In the genomic region with DNA sequence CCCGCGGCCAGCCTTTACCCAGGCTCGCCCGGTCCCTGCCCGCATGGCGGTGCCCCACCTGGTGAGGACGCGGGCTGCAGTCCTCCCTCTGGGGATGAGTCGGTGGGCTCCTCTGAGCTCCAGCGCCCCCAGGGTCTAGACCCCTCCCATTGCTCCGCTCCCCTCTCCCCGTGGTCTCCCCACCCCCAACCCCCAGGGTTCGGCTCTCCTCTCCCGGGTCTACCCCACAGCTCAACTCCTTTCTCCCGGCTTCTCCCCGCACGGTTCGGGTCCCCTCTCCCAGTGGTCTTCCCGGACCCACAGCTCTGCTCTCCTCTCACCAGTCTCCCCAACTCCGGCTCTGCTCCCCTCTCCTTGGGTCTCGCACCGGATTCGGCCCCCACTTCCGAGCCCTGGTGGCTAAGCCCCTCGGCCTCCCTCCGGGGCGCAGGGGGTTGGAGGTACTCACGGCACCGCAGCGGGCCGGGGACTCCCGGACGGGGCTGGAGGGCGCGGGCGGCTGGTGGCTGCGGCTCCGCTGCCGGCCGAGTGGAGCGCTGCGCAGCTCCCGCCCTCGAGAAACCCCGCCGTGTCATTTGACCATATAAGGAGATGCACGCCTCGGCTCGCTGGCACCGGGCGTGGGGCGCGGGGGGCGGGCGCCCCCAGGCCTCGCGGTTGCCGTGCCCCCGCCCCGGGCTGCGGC, we compare ENCODE assay signal across 1 cellular context.
TF ChIP-seq lines count a peak whose summit lies in the region.

A gene with protein sequence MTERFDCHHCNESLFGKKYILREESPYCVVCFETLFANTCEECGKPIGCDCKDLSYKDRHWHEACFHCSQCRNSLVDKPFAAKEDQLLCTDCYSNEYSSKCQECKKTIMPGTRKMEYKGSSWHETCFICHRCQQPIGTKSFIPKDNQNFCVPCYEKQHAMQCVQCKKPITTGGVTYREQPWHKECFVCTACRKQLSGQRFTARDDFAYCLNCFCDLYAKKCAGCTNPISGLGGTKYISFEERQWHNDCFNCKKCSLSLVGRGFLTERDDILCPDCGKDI (minus strand): TSS at position 530 of the 685 bp plus-strand sequence. CDS start 12,535 bp downstream, outside the sequence.

TF ChIP-seq in HepG2, 621 proteins besides CTCF, POLR2A, EP300 and RAD21 (continued from another document and continues in another):
- TF ChIP-seq GLI4 (CRISPR knock-in tag; IDR thresholded peaks at IDR 0.05; ENCODE audit: borderline replicate concordance) (no peak), MEIS2 (CRISPR knock-in tag; IDR thresholded peaks at IDR 0.05) (no peak), ZNF782 (CRISPR knock-in tag; IDR thresholded peaks at IDR 0.05; ENCODE audit: borderline replicate concordance) (0 out of 2 replicates have a peak, but pooled peaks have one; percentile 36), NR1H2 (CRISPR knock-in tag; IDR thresholded peaks at IDR 0.05; ENCODE audit: borderline replicate concordance, low read depth) (no peak), HMGA1 (CRISPR knock-in tag; conservative IDR thresholded peaks at IDR 0.05) (no peak), NFKB2 (CRISPR knock-in tag; IDR thresholded peaks at IDR 0.05; ENCODE audit: borderline replicate concordance) (no peak; the same call in 1 of the 2 replicates), GABPA (IDR thresholded peaks at IDR 0.05; ENCODE audit: low read depth, low read length) (no peak), GABPA (CRISPR knock-in tag; IDR thresholded peaks at IDR 0.05; ENCODE audit: low read depth) (no peak), NCOA1 (CRISPR knock-in tag; IDR thresholded peaks at IDR 0.05) (no peak), ZNF460 (CRISPR knock-in tag; IDR thresholded peaks at IDR 0.05; ENCODE audit: borderline replicate concordance) (no peak), ZSCAN29 (CRISPR knock-in tag; conservative IDR thresholded peaks at IDR 0.05) (no peak; the same call in 1 of the 2 replicates), SOX5 (CRISPR knock-in tag; IDR thresholded peaks at IDR 0.05; ENCODE audit: borderline replicate concordance) (no peak), ZSCAN31 (CRISPR knock-in tag; IDR thresholded peaks at IDR 0.05; ENCODE audit: low read depth) (peak; percentile 81), KDM3A (CRISPR knock-in tag; IDR thresholded peaks at IDR 0.05; ENCODE audit: low read depth) (no peak), KDM5A (IDR thresholded peaks at IDR 0.05; ENCODE audit: borderline replicate concordance, low read length) (no peak), PRPF4 (IDR thresholded peaks at IDR 0.05; ENCODE audit: low read depth, low read length, poor library complexity, severe bottlenecking) (no peak), PLRG1 (conservative IDR thresholded peaks at IDR 0.05) (no peak), ZNF749 (CRISPR knock-in tag; IDR thresholded peaks at IDR 0.05; ENCODE audit: borderline replicate concordance) (0 out of 2 replicates have a peak, but pooled peaks have one; percentile 56), ZBTB1 (CRISPR knock-in tag; IDR thresholded peaks at IDR 0.05; ENCODE audit: borderline replicate concordance) (no peak), HMG20B (CRISPR knock-in tag; conservative IDR thresholded peaks at IDR 0.05) (no peak), NFKBIZ (CRISPR knock-in tag; IDR thresholded peaks at IDR 0.05) (no peak), NFIC (IDR thresholded peaks at IDR 0.05; ENCODE audit: low read length) (no peak), ETV5 (CRISPR knock-in tag; IDR thresholded peaks at IDR 0.05; ENCODE audit: borderline replicate concordance) (no peak), RXRA (CRISPR knock-in tag; IDR thresholded peaks at IDR 0.05) (no peak), IRX3 (CRISPR knock-in tag; IDR thresholded peaks at IDR 0.05; ENCODE audit: borderline replicate concordance, low read depth) (no peak), GATA4 (IDR thresholded peaks at IDR 0.05; ENCODE audit: borderline replicate concordance, low read depth) (no peak), ZNF234 (CRISPR knock-in tag; conservative IDR thresholded peaks at IDR 0.05) (no peak), ZMAT3 (CRISPR knock-in tag; conservative IDR thresholded peaks at IDR 0.05) (no peak), ZNF674 (CRISPR knock-in tag; IDR thresholded peaks at IDR 0.05; ENCODE audit: low read depth) (no peak), ZC3H13 (CRISPR knock-in tag; IDR thresholded peaks at IDR 0.05) (0 out of 2 replicates have a peak, but pooled peaks have one; percentile 45), CREM (IDR thresholded peaks at IDR 0.05) (no peak), CREM (CRISPR knock-in tag; IDR thresholded peaks at IDR 0.05) (no peak), NPAS2 (CRISPR knock-in tag; IDR thresholded peaks at IDR 0.05; ENCODE audit: borderline replicate concordance) (no peak), BHLHE40 (IDR thresholded peaks at IDR 0.05; ENCODE audit: low read length) (no peak; the same call in 1 of the 2 replicates), TARDBP (CRISPR knock-in tag; IDR thresholded peaks at IDR 0.05) (no peak), KLF11 (CRISPR knock-in tag; IDR thresholded peaks at IDR 0.05) (no peak), YEATS2 (CRISPR knock-in tag; IDR thresholded peaks at IDR 0.05; ENCODE audit: borderline replicate concordance) (no peak), ZNF781 (CRISPR knock-in tag; IDR thresholded peaks at IDR 0.05; ENCODE audit: borderline replicate concordance, not compliant biosample characterization) (no peak), PHF20 (CRISPR knock-in tag; IDR thresholded peaks at IDR 0.05) (0 out of 2 replicates have a peak, but pooled peaks have one; percentile 19), KMT2B (CRISPR knock-in tag; IDR thresholded peaks at IDR 0.05) (no peak), ZNF180 (CRISPR knock-in tag; IDR thresholded peaks at IDR 0.05; ENCODE audit: borderline replicate concordance, low read depth) (no peak), ZNF570 (CRISPR knock-in tag; IDR thresholded peaks at IDR 0.05; ENCODE audit: borderline replicate concordance) (no peak), REL (CRISPR knock-in tag; conservative IDR thresholded peaks at IDR 0.05) (no peak; the same call in none of the 2 replicates), ASH2L (IDR thresholded peaks at IDR 0.05; ENCODE audit: insufficient read length, low read depth, low read length) (peak; percentile 74), ZFY (CRISPR knock-in tag; IDR thresholded peaks at IDR 0.05) (no peak; the same call in 1 of the 2 replicates), ZSCAN30 (CRISPR knock-in tag; IDR thresholded peaks at IDR 0.05) (no peak)
- TF ChIP-seq, protein P1, sequence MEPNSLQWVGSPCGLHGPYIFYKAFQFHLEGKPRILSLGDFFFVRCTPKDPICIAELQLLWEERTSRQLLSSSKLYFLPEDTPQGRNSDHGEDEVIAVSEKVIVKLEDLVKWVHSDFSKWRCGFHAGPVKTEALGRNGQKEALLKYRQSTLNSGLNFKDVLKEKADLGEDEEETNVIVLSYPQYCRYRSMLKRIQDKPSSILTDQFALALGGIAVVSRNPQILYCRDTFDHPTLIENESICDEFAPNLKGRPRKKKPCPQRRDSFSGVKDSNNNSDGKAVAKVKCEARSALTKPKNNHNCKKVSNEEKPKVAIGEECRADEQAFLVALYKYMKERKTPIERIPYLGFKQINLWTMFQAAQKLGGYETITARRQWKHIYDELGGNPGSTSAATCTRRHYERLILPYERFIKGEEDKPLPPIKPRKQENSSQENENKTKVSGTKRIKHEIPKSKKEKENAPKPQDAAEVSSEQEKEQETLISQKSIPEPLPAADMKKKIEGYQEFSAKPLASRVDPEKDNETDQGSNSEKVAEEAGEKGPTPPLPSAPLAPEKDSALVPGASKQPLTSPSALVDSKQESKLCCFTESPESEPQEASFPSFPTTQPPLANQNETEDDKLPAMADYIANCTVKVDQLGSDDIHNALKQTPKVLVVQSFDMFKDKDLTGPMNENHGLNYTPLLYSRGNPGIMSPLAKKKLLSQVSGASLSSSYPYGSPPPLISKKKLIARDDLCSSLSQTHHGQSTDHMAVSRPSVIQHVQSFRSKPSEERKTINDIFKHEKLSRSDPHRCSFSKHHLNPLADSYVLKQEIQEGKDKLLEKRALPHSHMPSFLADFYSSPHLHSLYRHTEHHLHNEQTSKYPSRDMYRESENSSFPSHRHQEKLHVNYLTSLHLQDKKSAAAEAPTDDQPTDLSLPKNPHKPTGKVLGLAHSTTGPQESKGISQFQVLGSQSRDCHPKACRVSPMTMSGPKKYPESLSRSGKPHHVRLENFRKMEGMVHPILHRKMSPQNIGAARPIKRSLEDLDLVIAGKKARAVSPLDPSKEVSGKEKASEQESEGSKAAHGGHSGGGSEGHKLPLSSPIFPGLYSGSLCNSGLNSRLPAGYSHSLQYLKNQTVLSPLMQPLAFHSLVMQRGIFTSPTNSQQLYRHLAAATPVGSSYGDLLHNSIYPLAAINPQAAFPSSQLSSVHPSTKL (CRISPR knock-in tag; IDR thresholded peaks at IDR 0.05): no peak
- TF ChIP-seq, protein P2, sequence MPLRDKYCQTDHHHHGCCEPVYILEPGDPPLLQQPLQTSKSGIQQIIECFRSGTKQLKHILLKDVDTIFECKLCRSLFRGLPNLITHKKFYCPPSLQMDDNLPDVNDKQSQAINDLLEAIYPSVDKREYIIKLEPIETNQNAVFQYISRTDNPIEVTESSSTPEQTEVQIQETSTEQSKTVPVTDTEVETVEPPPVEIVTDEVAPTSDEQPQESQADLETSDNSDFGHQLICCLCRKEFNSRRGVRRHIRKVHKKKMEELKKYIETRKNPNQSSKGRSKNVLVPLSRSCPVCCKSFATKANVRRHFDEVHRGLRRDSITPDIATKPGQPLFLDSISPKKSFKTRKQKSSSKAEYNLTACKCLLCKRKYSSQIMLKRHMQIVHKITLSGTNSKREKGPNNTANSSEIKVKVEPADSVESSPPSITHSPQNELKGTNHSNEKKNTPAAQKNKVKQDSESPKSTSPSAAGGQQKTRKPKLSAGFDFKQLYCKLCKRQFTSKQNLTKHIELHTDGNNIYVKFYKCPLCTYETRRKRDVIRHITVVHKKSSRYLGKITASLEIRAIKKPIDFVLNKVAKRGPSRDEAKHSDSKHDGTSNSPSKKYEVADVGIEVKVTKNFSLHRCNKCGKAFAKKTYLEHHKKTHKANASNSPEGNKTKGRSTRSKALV (CRISPR knock-in tag; IDR thresholded peaks at IDR 0.05): no peak
- TF ChIP-seq, protein P3, sequence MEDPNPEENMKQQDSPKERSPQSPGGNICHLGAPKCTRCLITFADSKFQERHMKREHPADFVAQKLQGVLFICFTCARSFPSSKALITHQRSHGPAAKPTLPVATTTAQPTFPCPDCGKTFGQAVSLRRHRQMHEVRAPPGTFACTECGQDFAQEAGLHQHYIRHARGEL (CRISPR knock-in tag; IDR thresholded peaks at IDR 0.05): 0 out of 2 replicates have a peak, but pooled peaks have one; percentile 31
- TF ChIP-seq, protein P4, sequence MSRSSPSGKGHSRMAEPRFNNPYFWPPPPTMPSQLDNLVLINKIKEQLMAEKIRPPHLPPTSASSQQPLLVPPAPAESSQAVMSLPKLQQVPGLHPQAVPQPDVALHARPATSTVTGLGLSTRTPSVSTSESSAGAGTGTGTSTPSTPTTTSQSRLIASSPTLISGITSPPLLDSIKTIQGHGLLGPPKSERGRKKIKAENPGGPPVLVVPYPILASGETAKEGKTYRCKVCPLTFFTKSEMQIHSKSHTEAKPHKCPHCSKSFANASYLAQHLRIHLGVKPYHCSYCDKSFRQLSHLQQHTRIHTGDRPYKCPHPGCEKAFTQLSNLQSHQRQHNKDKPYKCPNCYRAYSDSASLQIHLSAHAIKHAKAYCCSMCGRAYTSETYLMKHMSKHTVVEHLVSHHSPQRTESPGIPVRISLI (CRISPR knock-in tag; IDR thresholded peaks at IDR 0.05; ENCODE audit: borderline replicate concordance): no peak
- TF ChIP-seq, protein P5, sequence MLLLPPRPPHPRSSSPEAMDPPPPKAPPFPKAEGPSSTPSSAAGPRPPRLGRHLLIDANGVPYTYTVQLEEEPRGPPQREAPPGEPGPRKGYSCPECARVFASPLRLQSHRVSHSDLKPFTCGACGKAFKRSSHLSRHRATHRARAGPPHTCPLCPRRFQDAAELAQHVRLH (CRISPR knock-in tag; IDR thresholded peaks at IDR 0.05; ENCODE audit: borderline replicate concordance, low read depth): no peak
- TF ChIP-seq, protein P6, sequence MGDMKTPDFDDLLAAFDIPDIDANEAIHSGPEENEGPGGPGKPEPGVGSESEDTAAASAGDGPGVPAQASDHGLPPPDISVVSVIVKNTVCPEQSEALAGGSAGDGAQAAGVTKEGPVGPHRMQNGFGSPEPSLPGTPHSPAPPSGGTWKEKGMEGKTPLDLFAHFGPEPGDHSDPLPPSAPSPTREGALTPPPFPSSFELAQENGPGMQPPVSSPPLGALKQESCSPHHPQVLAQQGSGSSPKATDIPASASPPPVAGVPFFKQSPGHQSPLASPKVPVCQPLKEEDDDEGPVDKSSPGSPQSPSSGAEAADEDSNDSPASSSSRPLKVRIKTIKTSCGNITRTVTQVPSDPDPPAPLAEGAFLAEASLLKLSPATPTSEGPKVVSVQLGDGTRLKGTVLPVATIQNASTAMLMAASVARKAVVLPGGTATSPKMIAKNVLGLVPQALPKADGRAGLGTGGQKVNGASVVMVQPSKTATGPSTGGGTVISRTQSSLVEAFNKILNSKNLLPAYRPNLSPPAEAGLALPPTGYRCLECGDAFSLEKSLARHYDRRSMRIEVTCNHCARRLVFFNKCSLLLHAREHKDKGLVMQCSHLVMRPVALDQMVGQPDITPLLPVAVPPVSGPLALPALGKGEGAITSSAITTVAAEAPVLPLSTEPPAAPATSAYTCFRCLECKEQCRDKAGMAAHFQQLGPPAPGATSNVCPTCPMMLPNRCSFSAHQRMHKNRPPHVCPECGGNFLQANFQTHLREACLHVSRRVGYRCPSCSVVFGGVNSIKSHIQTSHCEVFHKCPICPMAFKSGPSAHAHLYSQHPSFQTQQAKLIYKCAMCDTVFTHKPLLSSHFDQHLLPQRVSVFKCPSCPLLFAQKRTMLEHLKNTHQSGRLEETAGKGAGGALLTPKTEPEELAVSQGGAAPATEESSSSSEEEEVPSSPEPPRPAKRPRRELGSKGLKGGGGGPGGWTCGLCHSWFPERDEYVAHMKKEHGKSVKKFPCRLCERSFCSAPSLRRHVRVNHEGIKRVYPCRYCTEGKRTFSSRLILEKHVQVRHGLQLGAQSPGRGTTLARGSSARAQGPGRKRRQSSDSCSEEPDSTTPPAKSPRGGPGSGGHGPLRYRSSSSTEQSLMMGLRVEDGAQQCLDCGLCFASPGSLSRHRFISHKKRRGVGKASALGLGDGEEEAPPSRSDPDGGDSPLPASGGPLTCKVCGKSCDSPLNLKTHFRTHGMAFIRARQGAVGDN (CRISPR knock-in tag; IDR thresholded peaks at IDR 0.05): peak; percentile 84
- TF ChIP-seq, protein P7, sequence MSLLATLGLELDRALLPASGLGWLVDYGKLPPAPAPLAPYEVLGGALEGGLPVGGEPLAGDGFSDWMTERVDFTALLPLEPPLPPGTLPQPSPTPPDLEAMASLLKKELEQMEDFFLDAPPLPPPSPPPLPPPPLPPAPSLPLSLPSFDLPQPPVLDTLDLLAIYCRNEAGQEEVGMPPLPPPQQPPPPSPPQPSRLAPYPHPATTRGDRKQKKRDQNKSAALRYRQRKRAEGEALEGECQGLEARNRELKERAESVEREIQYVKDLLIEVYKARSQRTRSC (CRISPR knock-in tag; IDR thresholded peaks at IDR 0.05; ENCODE audit: low read depth): no peak
- TF ChIP-seq, protein P8, sequence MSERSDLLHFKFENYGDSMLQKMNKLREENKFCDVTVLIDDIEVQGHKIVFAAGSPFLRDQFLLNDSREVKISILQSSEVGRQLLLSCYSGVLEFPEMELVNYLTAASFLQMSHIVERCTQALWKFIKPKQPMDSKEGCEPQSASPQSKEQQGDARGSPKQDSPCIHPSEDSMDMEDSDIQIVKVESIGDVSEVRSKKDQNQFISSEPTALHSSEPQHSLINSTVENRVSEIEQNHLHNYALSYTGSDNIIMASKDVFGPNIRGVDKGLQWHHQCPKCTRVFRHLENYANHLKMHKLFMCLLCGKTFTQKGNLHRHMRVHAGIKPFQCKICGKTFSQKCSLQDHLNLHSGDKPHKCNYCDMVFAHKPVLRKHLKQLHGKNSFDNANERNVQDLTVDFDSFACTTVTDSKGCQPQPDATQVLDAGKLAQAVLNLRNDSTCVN (CRISPR knock-in tag; IDR thresholded peaks at IDR 0.05; ENCODE audit: borderline replicate concordance): no peak
